ENCODE assay signal across 8 cellular contexts in the genomic region with DNA sequence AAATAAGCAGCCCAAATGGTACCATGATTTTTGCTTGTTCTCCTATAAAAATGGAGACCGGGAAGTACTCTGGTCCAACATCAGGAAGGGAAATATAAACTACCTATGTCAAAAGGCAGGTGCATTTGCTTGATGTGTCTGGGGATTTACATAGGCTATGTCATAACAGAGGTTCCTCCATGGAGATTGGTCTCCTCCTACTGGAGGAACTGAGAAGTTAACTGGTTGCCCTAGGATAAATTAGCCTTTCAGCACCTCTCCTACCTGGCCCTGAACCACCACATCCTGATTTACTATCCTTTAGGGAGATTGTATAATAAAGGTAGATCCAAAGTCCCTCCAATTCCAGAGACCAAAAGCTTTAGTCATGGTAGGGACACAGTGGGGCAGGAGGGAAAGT.
DNase-seq lines count a peak whose midpoint lies in the region; ATAC-seq and TF ChIP-seq lines count a peak whose summit lies in the region.

No MANE protein-coding gene starts in this region.

- BruUV-seq in Calu3 (replicated peaks; lab: Mats Ljungman, UMichigan), result no TSS peak

- no peak overlapping the region for H2AK5ac ChIP-seq in mesenchymal stem cell (ENCODE audit: low read length, severe bottlenecking)

- peaks cover 3% of the 10 kb centered on the region for H3K9me3 ChIP-seq in mesenchymal stem cell (ENCODE audit: control insufficient read depth, low read length)

- no peaks in the 10 kb centered on the region for H3K9me3 Mint-ChIP-seq in Calu3 (ENCODE audit: low read depth, unreplicated experiment)

- peak; percentile 69 for TF ChIP-seq CTCF in Calu3 (IDR thresholded peaks at IDR 0.05; ENCODE audit: unreplicated experiment)

- H3K14ac ChIP-seq in mesenchymal stem cell (ENCODE audit: low read length in 2 of 2), result no peak overlapping the region

- H2AFZ ChIP-seq in mesenchymal stem cell (ENCODE audit: low read depth, low read length), result no peak overlapping the region

- no peaks in the 10 kb centered on the region for H3K36me3 ChIP-seq in mesenchymal stem cell (ENCODE audit: control insufficient read depth in 1 of 2, insufficient read depth in 2 of 2, low read depth in 1 of 2, low read length in 2 of 2)

- no peak overlapping the region for H3K23ac ChIP-seq in mesenchymal stem cell (ENCODE audit: low read length in 2 of 2)

- H3K18ac ChIP-seq in mesenchymal stem cell (ENCODE audit: low read depth in 1 of 2, low read length in 2 of 2), result no peak overlapping the region

- peaks cover 10% of the 10 kb centered on the region for H3K4me1 Mint-ChIP-seq in Calu3 (ENCODE audit: low read depth, unreplicated experiment)

- H3K27ac ChIP-seq in mesenchymal stem cell (ENCODE audit: low read length, poor library complexity, severe bottlenecking), result no peak overlapping the region

- no peaks in the 10 kb centered on the region for H3K36me3 Mint-ChIP-seq in Calu3 (ENCODE audit: insufficient read depth, unreplicated experiment)

- intact Hi-C loops in Calu3 (cut with micrococcal nuclease; ENCODE audit: unreplicated experiment), result loop anchor here (1.0 to 10.0 kb wide), 6 partner anchors 135 to 1153 kb away; no protein-coding TSS in a partner anchor

- H3K27me3 ChIP-seq in mesenchymal stem cell (ENCODE audit: control insufficient read depth in 1 of 2, insufficient read depth in 1 of 2, low read length in 2 of 2), result no peaks in the 10 kb centered on the region

- no peak overlapping the region for H2BK12ac ChIP-seq in mesenchymal stem cell (ENCODE audit: low read length in 2 of 2)

- H3K79me1 ChIP-seq in mesenchymal stem cell (replicated peaks; ENCODE audit: low read length, poor library complexity, severe bottlenecking), result no peaks in the 10 kb centered on the region

- ATAC-seq in GM18868 (IDR thresholded peaks at IDR 0.05; ENCODE audit: unreplicated experiment), result peak; percentile 91
- peak; percentile 91 for ATAC-seq in HG03045 (IDR thresholded peaks at IDR 0.05; ENCODE audit: unreplicated experiment)

- DNase-seq in Calu3, result peak; percentile 51
- peak; percentile 44 for DNase-seq in NCI-H460 (ENCODE audit: extremely low read depth, low read depth)
- peak; percentile 7 for DNase-seq in brain pericyte (ENCODE audit: low read depth, low spot score)
- peak; percentile 47 for DNase-seq in mesenchymal stem cell
- DNase-seq in effector CD8-positive, alpha-beta T cell (lab: John Stamatoyannopoulos, UW), result no peak
- no peak for DNase-seq in DMS114 treated with DMSO at 0.1 percent for 48 hours (lab: John Stamatoyannopoulos, UW; ENCODE audit: unreplicated experiment)

- no peak overlapping the region for H3K4me3 Mint-ChIP-seq in Calu3 (ENCODE audit: low read depth, unreplicated experiment)

- 67% methylated on average over 1 of the region's 1 CpG for WGBS in mesenchymal stem cell

- H3K4me2 ChIP-seq in mesenchymal stem cell (ENCODE audit: low read length, poor library complexity, severe bottlenecking), result no peak overlapping the region

- H3K27ac Mint-ChIP-seq in Calu3 (ENCODE audit: unreplicated experiment), result no peak overlapping the region

- no peak overlapping the region for H2BK15ac ChIP-seq in mesenchymal stem cell (ENCODE audit: low read depth, poor library complexity, severe bottlenecking)

- H2BK5ac ChIP-seq in mesenchymal stem cell (ENCODE audit: low read depth, low read length, poor library complexity, severe bottlenecking), result no peak overlapping the region

- H4K91ac ChIP-seq in mesenchymal stem cell (ENCODE audit: low read length), result no peak overlapping the region

- CTCF ChIA-PET in Calu3 (lab: Charles Lee), result no interaction called here

- no peak overlapping the region for H3K9ac ChIP-seq in mesenchymal stem cell (ENCODE audit: low read length)

- H3K4me3 ChIP-seq in mesenchymal stem cell (ENCODE audit: insufficient read depth in 1 of 2, low read depth in 1 of 2, low read length in 2 of 2), result no peak overlapping the region

- H4K8ac ChIP-seq in mesenchymal stem cell (ENCODE audit: low read length), result no peak overlapping the region

- H3K4me1 ChIP-seq in mesenchymal stem cell (ENCODE audit: control insufficient read depth, insufficient read depth, low read depth, low read length), result no peaks in the 10 kb centered on the region

- no peak overlapping the region for H2BK120ac ChIP-seq in mesenchymal stem cell (ENCODE audit: low read depth, low read length)

- H3K4ac ChIP-seq in mesenchymal stem cell (ENCODE audit: low read depth in 1 of 2, low read length in 2 of 2), result no peak overlapping the region

- H3K27me3 Mint-ChIP-seq in Calu3 (ENCODE audit: unreplicated experiment), result no peaks in the 10 kb centered on the region

Comparison
In these comparisons a context has a peak if more than half of its experiments do, and no peak if none do; other contexts are left out.
1. DNase-seq: peak in Calu3 (single experiment), NCI-H460 (single experiment), brain pericyte (single experiment) and mesenchymal stem cell (single experiment); none in effector CD8-positive, alpha-beta T cell (single experiment) and DMS114 treated with DMSO at 0.1 percent for 48 hours (single experiment).